8 cellular contexts compared by ENCODE assay signal in genomic region chr15:85582076-85582718, GRCh38.
DNase-seq lines count a peak whose midpoint lies in the region; ATAC-seq lines count a peak whose summit lies in the region.
"Had no signal": no experiment of that assay in that cellular context is flagged by ENCODE, and none has a peak within 500 bp of the region (broad histone marks: within the 10 kb centered on the region; RNA-seq: fewer than 3 reads in every experiment).

No MANE protein-coding gene starts in this region.

- peak overlapping the region; percentile 91 for H3K27ac ChIP-seq in stomach smooth muscle (ENCODE audit: low read length)
- H3K27ac ChIP-seq: SK-N-MC had no signal

- peaks cover 40% of the 10 kb centered on the region for H3K4me1 ChIP-seq in stomach smooth muscle (ENCODE audit: control insufficient read depth, insufficient read depth, low read length)

- intact Hi-C loops in Right ventricle myocardium superior (cut with DNase I): loop anchor here (5.0 kb wide), 1 partner anchor 95 kb away; no protein-coding TSS in a partner anchor

- peak overlapping the region; percentile 66 to 69 for H3K9ac ChIP-seq in stomach smooth muscle (ENCODE audit: low read length in 2 of 2)

- no peaks in the 10 kb centered on the region for H3K27me3 ChIP-seq in stomach smooth muscle (ENCODE audit: control insufficient read depth in 1 of 2, insufficient read depth in 2 of 2, low read length in 2 of 2)

- ATAC-seq in GM19023 (IDR thresholded peaks at IDR 0.05; ENCODE audit: unreplicated experiment) (peak; percentile 21), HG03025 (IDR thresholded peaks at IDR 0.05; ENCODE audit: low FRiP score, unreplicated experiment) (peak; percentile 22), Right ventricle myocardium superior (ENCODE audit: poor library complexity) (peak; percentile 21)

- H3K9me3 ChIP-seq in stomach smooth muscle (ENCODE audit: control insufficient read depth in 2 of 2, low read length in 2 of 2): no peaks in the 10 kb centered on the region

- H3K36me3 ChIP-seq in stomach smooth muscle (ENCODE audit: control insufficient read depth in 2 of 2, insufficient read depth in 2 of 2, low read length in 2 of 2): peaks cover 3 to 5% of the 10 kb centered on the region in 2 donors

- DNase-seq in activated CD4-positive, alpha-beta T cell treated with anti-CD3 and anti-CD28 coated beads, Interleukin-2, amount 50 U/mL, for 1 hour: peak; percentile 36
- DNase-seq in Right ventricle myocardium superior (no peak), NCI-H187 treated with DMSO at 0.1 percent for 48 hours (lab: John Stamatoyannopoulos, UW) (no peak), NCI-H2081 treated with DMSO at 0.1 percent for 48 hours (lab: John Stamatoyannopoulos, UW) (no peak)

- peak overlapping the region; percentile 57 to 71 for H3K4me3 ChIP-seq in stomach smooth muscle (ENCODE audit: low read length in 2 of 2)
- H3K4me3 ChIP-seq: SK-N-MC had no signal
